21 cellular contexts compared by ENCODE assay signal in genomic region chr1:203823306-203823705, GRCh38. TPM values are rescaled to one million over a fixed set of nuclear protein-coding genes. Genes with fewer than 3 reads are reported as not detected.
DNase-seq lines count a peak whose midpoint lies in the region; ATAC-seq and TF ChIP-seq lines count a peak whose summit lies in the region.
"Had no signal": no experiment of that assay in that cellular context is flagged by ENCODE, and none has a peak within 500 bp of the region (broad histone marks: within the 10 kb centered on the region; RNA-seq: fewer than 3 reads in every experiment).

No MANE protein-coding gene starts in this region.

- ATAC-seq in left lobe of liver = no peak
- no peak for ATAC-seq in GM21367 (IDR thresholded peaks at IDR 0.05; ENCODE audit: unreplicated experiment)
- ATAC-seq: GM12878 had no signal

- H3K4me3 ChIP-seq in AG10803 (ENCODE audit: low read length) = no peak overlapping the region
- no peak overlapping the region for H3K4me3 ChIP-seq in WERI-Rb-1 (ENCODE audit: low read depth, low read length)
- no peak overlapping the region for H3K4me3 ChIP-seq in fibroblast of villous mesenchyme (ENCODE audit: low read depth, low read length)
- no peak overlapping the region for H3K4me3 ChIP-seq in vagina
- H3K4me3 ChIP-seq: GM12878, PC-9 had no signal

- peak overlapping the region; percentile 3; the same call in 1 of the 2 replicates for H3K27ac ChIP-seq in WERI-Rb-1
- no peak overlapping the region for H3K27ac ChIP-seq in vagina
- H3K27ac ChIP-seq: PC-9 had no signal

- DNase-seq in AG10803 (ENCODE audit: low read depth) (peak; percentile 82), EH (ENCODE audit: low read depth) (peak; percentile 57), WERI-Rb-1 (no peak), fibroblast of villous mesenchyme (ENCODE audit: low read depth) (peak; percentile 17), left lobe of liver (ENCODE audit: low spot score) (no peak), vagina (ENCODE audit: extremely low spot score in 2 of 2) (no peak), posterior cingulate gyrus (no peak)
- DNase-seq: CD8-positive, alpha-beta memory T cell; DMS53; H9; MV-4-11; NCI-H1436; NCI-H2029 treated with DMSO at 0.1 percent for 48 hours; NCI-H2227 treated with DMSO at 0.1 percent for 48 hours; NCI-H524 treated with DMSO at 0.1 percent for 48 hours; NK-92 treated with Interleukin-12 subunit alpha and Interleukin-12 subunit beta, amount 100 ng/mL, for 24 hours; PC-9 had no signal

- intact Hi-C loops in vagina (cut with DNase I) (no loop called here), posterior cingulate gyrus (cut with DNase I) (no loop called here)

- TF ChIP-seq CTCF in AG10803 (conservative IDR thresholded peaks at IDR 0.05; ENCODE audit: low read length) (no peak), WERI-Rb-1 (IDR thresholded peaks at IDR 0.05; ENCODE audit: low read depth, low read length) (no peak), fibroblast of villous mesenchyme (IDR thresholded peaks at IDR 0.05; ENCODE audit: insufficient read depth, low read depth, low read length) (no peak), vagina (IDR thresholded peaks at IDR 0.05) (no peak)

- H3K36me3 ChIP-seq in WERI-Rb-1 (peaks cover 95% of the 10 kb centered on the region), vagina (peaks cover 0 to 56% of the 10 kb centered on the region in 2 donors)

- peaks cover 6% of the 10 kb centered on the region for H3K4me1 ChIP-seq in vagina

- TF ChIP-seq POLR2A in vagina (IDR thresholded peaks at IDR 0.05) = no peak

- H3K9me3 ChIP-seq in WERI-Rb-1 (ENCODE audit: severe bottlenecking) (no peaks in the 10 kb centered on the region), vagina (no peaks in the 10 kb centered on the region)

- no peaks in the 10 kb centered on the region for H3K27me3 ChIP-seq in WERI-Rb-1 (ENCODE audit: insufficient read depth, low read depth, severe bottlenecking)
- no peaks in the 10 kb centered on the region for H3K27me3 ChIP-seq in vagina

RNA-seq across cellular contexts. Expression of gene ZBED6, which starts 27.9 kb away (rescaled TPM):
- total RNA-seq in fibroblast of villous mesenchyme (38.7 and 40.2 TPM in 2 replicates), left lobe of liver (17.0 TPM), vagina (19.9 TPM)

RNA-seq across cellular contexts. Expression of gene ZC3H11A, which starts 27.9 kb away (rescaled TPM):
- total RNA-seq in fibroblast of villous mesenchyme (112 and 128 TPM in 2 replicates), left lobe of liver (23.7 TPM), vagina (111 TPM)

RNA-seq across cellular contexts. Expression of gene SNRPE, which starts 38.1 kb away (rescaled TPM):
- total RNA-seq in fibroblast of villous mesenchyme = 38.7 and 53.1 TPM in 2 replicates
- total RNA-seq in left lobe of liver = 27.7 TPM
- 51.1 TPM for total RNA-seq in vagina

RNA-seq across cellular contexts. Expression of gene LAX1, which starts 58.3 kb away (rescaled TPM):
- under 0.01 TPM in 1 of 2 replicates, not detected in the other for total RNA-seq in fibroblast of villous mesenchyme
- 0.25 TPM for total RNA-seq in left lobe of liver
- total RNA-seq in vagina = 0.49 TPM
- total RNA-seq: H9, HT1080, PC-9, SK-MEL-5 had no signal

Comparison
In these comparisons a context has a peak if more than half of its experiments do, and no peak if none do; other contexts are left out.
1. DNase-seq: peak in AG10803 (single experiment), EH (single experiment) and fibroblast of villous mesenchyme (single experiment); none in WERI-Rb-1 (single experiment), left lobe of liver (single experiment), vagina (0 of 2) and posterior cingulate gyrus (0 of 10).